In the genomic region with DNA sequence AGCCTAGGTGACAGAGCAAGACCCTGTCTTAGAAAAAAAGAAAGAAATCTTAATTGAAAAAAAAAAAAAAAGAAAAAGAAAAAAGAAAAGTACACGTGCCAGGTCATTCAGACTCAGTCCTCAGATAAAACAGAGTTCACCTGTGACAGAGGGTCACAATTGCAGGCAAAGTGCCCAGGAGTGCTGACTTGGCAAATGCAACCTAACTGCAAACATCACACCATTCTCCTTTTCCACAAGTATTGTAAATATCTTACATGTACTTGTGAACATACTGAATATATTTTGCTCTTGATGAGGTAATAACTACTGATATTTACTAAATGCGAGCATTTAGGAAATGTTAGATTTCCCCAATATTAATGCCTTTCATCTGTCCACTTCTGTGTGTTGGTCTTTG, we compare ENCODE assay signal across 2 cellular contexts.
TF ChIP-seq lines count a peak whose summit lies in the region.

No MANE protein-coding gene starts in this region.

TF ChIP-seq in A549, 52 proteins besides CTCF, POLR2A, EP300 and RAD21:
- TF ChIP-seq MAFK (IDR thresholded peaks at IDR 0.05; ENCODE audit: partially characterized antibody) (peak; percentile 86), JUNB (IDR thresholded peaks at IDR 0.05) (no peak)

TF ChIP-seq in H1, 55 proteins besides CTCF, POLR2A, EP300 and RAD21:
- TF ChIP-seq, protein P1, sequence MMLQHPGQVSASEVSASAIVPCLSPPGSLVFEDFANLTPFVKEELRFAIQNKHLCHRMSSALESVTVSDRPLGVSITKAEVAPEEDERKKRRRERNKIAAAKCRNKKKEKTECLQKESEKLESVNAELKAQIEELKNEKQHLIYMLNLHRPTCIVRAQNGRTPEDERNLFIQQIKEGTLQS (IDR thresholded peaks at IDR 0.05; ENCODE audit: insufficient read depth, low read depth, low read length), result no peak
- peak; percentile 55; the same call in 1 of the 2 replicates for TF ChIP-seq MAFK (IDR thresholded peaks at IDR 0.05; ENCODE audit: low read depth, low read length)
